Comparison of ENCODE assay signal across 9 cellular contexts in genomic region chr4:123616970-123617392, GRCh38.
DNase-seq lines count a peak whose midpoint lies in the region; TF ChIP-seq lines count a peak whose summit lies in the region.
"Had no signal": no experiment of that assay in that cellular context is flagged by ENCODE, and none has a peak within 500 bp of the region (broad histone marks: within the 10 kb centered on the region; RNA-seq: fewer than 3 reads in every experiment).

No MANE protein-coding gene starts in this region.

- H3K79me2 ChIP-seq in Loucy (ENCODE audit: insufficient read depth, low read length) (no peaks in the 10 kb centered on the region), parathyroid adenoma (no peaks in the 10 kb centered on the region)

- H3K36me3 ChIP-seq in Loucy (ENCODE audit: insufficient read depth, low read length) (no peaks in the 10 kb centered on the region), parathyroid adenoma (ENCODE audit: control insufficient read depth, insufficient read depth, low read length) (no peaks in the 10 kb centered on the region)

- peak overlapping the region; percentile 82 for H3K4me2 ChIP-seq in Loucy (ENCODE audit: low read depth, low read length, poor library complexity, severe bottlenecking)
- H3K4me2 ChIP-seq in parathyroid adenoma (ENCODE audit: low read length): no peak overlapping the region

- no peaks in the 10 kb centered on the region for H3K27me3 Mint-ChIP-seq in glutamatergic neuron (ENCODE audit: unreplicated experiment)
- H3K27me3 Mint-ChIP-seq: activated naive CD4-positive, alpha-beta T cell treated with anti-CD3 and anti-CD28 coated beads, Interleukin-2, amount 50 U/mL, for 24 hours had no signal

- H3K9me3 Mint-ChIP-seq in glutamatergic neuron (ENCODE audit: unreplicated experiment): no peaks in the 10 kb centered on the region
- H3K9me3 Mint-ChIP-seq: activated naive CD4-positive, alpha-beta T cell treated with anti-CD3 and anti-CD28 coated beads, Interleukin-2, amount 50 U/mL, for 24 hours had no signal

- no peaks in the 10 kb centered on the region for H3K9me2 ChIP-seq in Loucy (replicated peaks; ENCODE audit: low read depth, low read length)

- H3K9ac ChIP-seq in Loucy (ENCODE audit: low read depth, low read length, poor library complexity, severe bottlenecking): peak overlapping the region; percentile 59
- H3K9ac ChIP-seq in parathyroid adenoma: no peak overlapping the region

- H3K27ac Mint-ChIP-seq in glutamatergic neuron (ENCODE audit: unreplicated experiment): peak overlapping the region; percentile 79
- H3K27ac Mint-ChIP-seq: activated naive CD4-positive, alpha-beta T cell treated with anti-CD3 and anti-CD28 coated beads, Interleukin-2, amount 50 U/mL, for 24 hours had no signal

- peaks cover 68% of the 10 kb centered on the region for H3K4me1 ChIP-seq in Loucy (ENCODE audit: insufficient read depth, low read length, poor library complexity, severe bottlenecking)
- H3K4me1 ChIP-seq in parathyroid adenoma: no peaks in the 10 kb centered on the region

- no peaks in the 10 kb centered on the region for H3F3A ChIP-seq in Loucy (ENCODE audit: low read depth)

- peaks cover 12% of the 10 kb centered on the region for H3K4me1 Mint-ChIP-seq in glutamatergic neuron (ENCODE audit: low read depth, unreplicated experiment)

- peak overlapping the region; percentile 62 for H3K27ac ChIP-seq in VCaP
- H3K27ac ChIP-seq in parathyroid adenoma: peak overlapping the region; percentile 42

- H3K4me3 ChIP-seq in Loucy (ENCODE audit: low read length, poor library complexity, severe bottlenecking): peak overlapping the region; percentile 53
- no peak overlapping the region for H3K4me3 ChIP-seq in parathyroid adenoma (ENCODE audit: low read depth, low read length)

- H3K4me3 Mint-ChIP-seq in glutamatergic neuron (ENCODE audit: unreplicated experiment): no peak overlapping the region

- peak; percentile 9 for DNase-seq in stimulated activated CD4-positive, alpha-beta T cell treated with anti-CD3 and anti-CD28 coated beads, Interleukin-15, amount 100 ng/mL, for 24 hours
- no peak for DNase-seq in stimulated activated CD4-positive, alpha-beta T cell treated with anti-CD3 and anti-CD28 coated beads, Interleukin-2, amount 100 ng/mL, for 24 hours
- DNase-seq in glutamatergic neuron: no peak
- no peak for DNase-seq in HK-2 (ENCODE audit: unreplicated experiment)
- no peak for DNase-seq in NCI-H524 treated with DMSO at 0.1 percent for 48 hours (lab: John Stamatoyannopoulos, UW)

- no peaks in the 10 kb centered on the region for H3K36me3 Mint-ChIP-seq in glutamatergic neuron (ENCODE audit: unreplicated experiment)
- H3K36me3 Mint-ChIP-seq: activated naive CD4-positive, alpha-beta T cell treated with anti-CD3 and anti-CD28 coated beads, Interleukin-2, amount 50 U/mL, for 24 hours had no signal

- TF ChIP-seq CTCF in Loucy (conservative IDR thresholded peaks at IDR 0.05; ENCODE audit: low read length) (no peak), VCaP (conservative IDR thresholded peaks at IDR 0.05) (no peak), glutamatergic neuron (IDR thresholded peaks at IDR 0.05; ENCODE audit: partially characterized antibody, unreplicated experiment) (no peak), parathyroid adenoma (IDR thresholded peaks at IDR 0.05) (no peak)

- no peaks in the 10 kb centered on the region for H4K20me1 ChIP-seq in Loucy (ENCODE audit: insufficient read depth, low read length, poor library complexity, severe bottlenecking)

- H3K27me3 ChIP-seq in Loucy (ENCODE audit: insufficient read depth, low read length, poor library complexity, severe bottlenecking) (no peaks in the 10 kb centered on the region), parathyroid adenoma (ENCODE audit: control insufficient read depth, insufficient read depth, low read length) (no peaks in the 10 kb centered on the region)

- H2AFZ ChIP-seq in Loucy (ENCODE audit: low read length) (no peak overlapping the region), parathyroid adenoma (no peak overlapping the region)

- H3K9me3 ChIP-seq in Loucy (ENCODE audit: insufficient read depth, low read depth, low read length) (no peaks in the 10 kb centered on the region), parathyroid adenoma (ENCODE audit: control insufficient read depth, low read length) (no peaks in the 10 kb centered on the region)
